In genomic region chr4:55887594-55887993, GRCh38 we compare ENCODE assay signal across 17 cellular contexts. TPM values are rescaled to one million over a fixed set of nuclear protein-coding genes. Genes with fewer than 3 reads are reported as not detected.
DNase-seq lines count a peak whose midpoint lies in the region; ATAC-seq, FAIRE-seq and TF ChIP-seq lines count a peak whose summit lies in the region.
"Had no signal": no experiment of that assay in that cellular context is flagged by ENCODE, and none has a peak within 500 bp of the region (broad histone marks: within the 10 kb centered on the region; RNA-seq: fewer than 3 reads in every experiment).

No MANE protein-coding gene starts in this region.

- H3K4me3 ChIP-seq in A549 (no peak overlapping the region), H7 (ENCODE audit: insufficient read depth, low read depth, low read length) (no peak overlapping the region), OCI-LY7 (ENCODE audit: low read depth, low read length, poor library complexity, severe bottlenecking) (no peak overlapping the region), endodermal cell (ENCODE audit: low read length) (no peak overlapping the region)
- H3K4me3 ChIP-seq: SJCRH30, smooth muscle cell had no signal

- no peak overlapping the region for H3K27ac ChIP-seq in A549
- H3K27ac ChIP-seq in OCI-LY7 (ENCODE audit: low read depth, low read length, poor library complexity, severe bottlenecking): no peak overlapping the region
- no peak overlapping the region for H3K27ac ChIP-seq in endodermal cell (ENCODE audit: low read depth, low read length)
- H3K27ac ChIP-seq: foreskin keratinocyte, SJCRH30 had no signal

- CTCF ChIA-PET in A549 (lab: Yijun Ruan, JAX) (interaction anchor here (0.6 to 1.2 kb wide), 3 partner anchors 61 to 296 kb away, joined by 3 read pairs; partner anchors contain the start of gene CEP135), OCI-LY7 (lab: Charles Lee; ENCODE audit: unreplicated experiment) (no interaction called here)
- CTCF ChIA-PET in activated CD8-positive, alpha-beta memory T cell treated with anti-CD3 and anti-CD28 coated beads, Interleukin-2, amount 10 ng/mL, durations not matched to agents 7 days and 5 days (lab: Charles Lee): interaction anchor here (0.6 kb wide), 1 partner anchor 20 kb away, joined by 3 read pairs; no protein-coding TSS in a partner anchor

- no peaks in the 10 kb centered on the region for H3K36me3 ChIP-seq in H7 (replicated peaks; ENCODE audit: control insufficient read depth, insufficient read depth, low read length)
- peaks cover 36% of the 10 kb centered on the region for H3K36me3 ChIP-seq in OCI-LY7 (ENCODE audit: insufficient read depth, low read length)
- H3K36me3 ChIP-seq in endodermal cell (ENCODE audit: control insufficient read depth, insufficient read depth, low read length): peaks cover 39% of the 10 kb centered on the region

- TF ChIP-seq CTCF in A549 (IDR thresholded peaks at IDR 0.05) (no peak), OCI-LY7 (conservative IDR thresholded peaks at IDR 0.05; ENCODE audit: low read length) (peak; percentile 39), endodermal cell (conservative IDR thresholded peaks at IDR 0.05) (peak; percentile 54)

- H3K27ac Mint-ChIP-seq in endodermal cell: no peak overlapping the region
- H3K27ac Mint-ChIP-seq in activated CD8-positive, alpha-beta memory T cell treated with anti-CD3 and anti-CD28 coated beads, Interleukin-2, amount 10 ng/mL, durations not matched to agents 7 days and 5 days: no peak overlapping the region
- H3K27ac Mint-ChIP-seq: activated naive CD8-positive, alpha-beta T cell; activated T-cell treated with anti-CD3 and anti-CD28 coated beads, Interleukin-2, amount 50 U/mL, for 24 hours; stimulated activated naive B cell treated with anti-CD40 and anti-IgM and Interleukin-4, amounts not matched to agents 10 μg/mL and 1 μg/mL and 100 μg/mL, for 72 hours had no signal

- TF ChIP-seq POLR2A in A549 (IDR thresholded peaks at IDR 0.05; ENCODE audit: low read length): no peak

- no peaks in the 10 kb centered on the region for H3K27me3 Mint-ChIP-seq in endodermal cell (ENCODE audit: insufficient read depth)
- H3K27me3 Mint-ChIP-seq in activated CD8-positive, alpha-beta memory T cell treated with anti-CD3 and anti-CD28 coated beads, Interleukin-2, amount 10 ng/mL, durations not matched to agents 7 days and 5 days: no peaks in the 10 kb centered on the region
- H3K27me3 Mint-ChIP-seq: activated naive CD8-positive, alpha-beta T cell; activated T-cell treated with anti-CD3 and anti-CD28 coated beads, Interleukin-2, amount 50 U/mL, for 24 hours; stimulated activated naive B cell treated with anti-CD40 and anti-IgM and Interleukin-4, amounts not matched to agents 10 μg/mL and 1 μg/mL and 100 μg/mL, for 72 hours had no signal

- H3K79me2 ChIP-seq in OCI-LY7 (ENCODE audit: insufficient read depth, low read depth, low read length): no peaks in the 10 kb centered on the region

- no peaks in the 10 kb centered on the region for H3K4me1 Mint-ChIP-seq in endodermal cell
- peaks cover 5% of the 10 kb centered on the region for H3K4me1 Mint-ChIP-seq in activated CD8-positive, alpha-beta memory T cell treated with anti-CD3 and anti-CD28 coated beads, Interleukin-2, amount 10 ng/mL, durations not matched to agents 7 days and 5 days

- POLR2A ChIA-PET in A549 (lab: Yijun Ruan, JAX) (no interaction called here), OCI-LY7 (lab: Charles Lee) (interaction anchor here (0.5 to 1.3 kb wide), 3 partner anchors 10 to 211 kb away, joined by 3 to 5 read pairs (median 3); no protein-coding TSS in a partner anchor)

- no peak for FAIRE-seq in A549 (lab: Jason Lieb, UNC)

- no peak overlapping the region for H3K4me3 Mint-ChIP-seq in endodermal cell
- H3K4me3 Mint-ChIP-seq in activated CD8-positive, alpha-beta memory T cell treated with anti-CD3 and anti-CD28 coated beads, Interleukin-2, amount 10 ng/mL, durations not matched to agents 7 days and 5 days: no peak overlapping the region
- H3K4me3 Mint-ChIP-seq: activated naive CD8-positive, alpha-beta T cell; activated T-cell treated with anti-CD3 and anti-CD28 coated beads, Interleukin-2, amount 50 U/mL, for 24 hours; stimulated activated naive B cell treated with anti-CD40 and anti-IgM and Interleukin-4, amounts not matched to agents 10 μg/mL and 1 μg/mL and 100 μg/mL, for 72 hours had no signal

- no peak overlapping the region for H3K9ac ChIP-seq in endodermal cell (ENCODE audit: extremely low read depth, low read length, poor library complexity, severe bottlenecking)

- WGBS in A549 (ENCODE audit: missing lambda C conversion rate): 86% methylated on average over 1 of the region's 1 CpG
- 85% methylated on average over 1 of the region's 1 CpG for WGBS in endodermal cell (ENCODE audit: insufficient coverage in 1 of 2, insufficient read length in 1 of 2), 2 experiments

- no TSS peak for BruUV-seq in OCI-LY7 (replicated peaks; lab: Mats Ljungman, UMichigan)

- H3K9me2 ChIP-seq in OCI-LY7 (ENCODE audit: insufficient read depth, low read length): 0 out of 2 replicates have a peak, but pooled peaks cover 4% of the 10 kb centered on the region

- no peak for TF ChIP-seq RAD21 in A549 (conservative IDR thresholded peaks at IDR 0.05 in 1 of 2, IDR thresholded peaks at IDR 0.05 in 1 of 2)

- H2AFZ ChIP-seq in OCI-LY7 (ENCODE audit: low read length): no peak overlapping the region

- H3K4me1 ChIP-seq in A549 (no peaks in the 10 kb centered on the region), OCI-LY7 (ENCODE audit: insufficient read depth, low read length, poor library complexity, severe bottlenecking) (peaks cover 8% of the 10 kb centered on the region), endodermal cell (ENCODE audit: control insufficient read depth, insufficient read depth, low read length) (no peaks in the 10 kb centered on the region)
- H3K4me1 ChIP-seq: foreskin keratinocyte, SJCRH30 had no signal

- no peaks in the 10 kb centered on the region for H3K9me3 Mint-ChIP-seq in endodermal cell
- H3K9me3 Mint-ChIP-seq in activated CD8-positive, alpha-beta memory T cell treated with anti-CD3 and anti-CD28 coated beads, Interleukin-2, amount 10 ng/mL, durations not matched to agents 7 days and 5 days (ENCODE audit: low read depth): no peaks in the 10 kb centered on the region
- H3K9me3 Mint-ChIP-seq: activated T-cell treated with anti-CD3 and anti-CD28 coated beads, Interleukin-2, amount 50 U/mL, for 24 hours; stimulated activated naive B cell treated with anti-CD40 and anti-IgM and Interleukin-4, amounts not matched to agents 10 μg/mL and 1 μg/mL and 100 μg/mL, for 72 hours had no signal

- intact Hi-C loops in OCI-LY7 (cut with micrococcal nuclease; ENCODE audit: unreplicated experiment) (no loop called here), Right ventricle myocardium inferior (cut with DNase I) (no loop called here)

- no peak for TF ChIP-seq EP300 in A549 (IDR thresholded peaks at IDR 0.05)

- H3K9me3 ChIP-seq in A549: no peaks in the 10 kb centered on the region
- no peaks in the 10 kb centered on the region for H3K9me3 ChIP-seq in OCI-LY7 (ENCODE audit: low read length)
- H3K9me3 ChIP-seq in endodermal cell (ENCODE audit: control insufficient read depth, low read length): no peaks in the 10 kb centered on the region
- H3K9me3 ChIP-seq: SJCRH30 had no signal

- peak in 1 of 2 experiments; percentile 6 for DNase-seq in A549 (ENCODE audit: low read depth in 1 of 2, low spot score in 1 of 2)
- DNase-seq in H7: peak; percentile 8
- peak; percentile 8 for DNase-seq in OCI-LY7 (ENCODE audit: low spot score)
- no peak for DNase-seq in endodermal cell
- no peak for DNase-seq in A172 (ENCODE audit: low spot score)
- DNase-seq in OCI-M1 (lab: John Stamatoyannopoulos, UW): no peak
- DNase-seq in Right ventricle myocardium inferior (ENCODE audit: missing footprints): no peak
- no peak for DNase-seq in activated CD8-positive, alpha-beta memory T cell treated with anti-CD3 and anti-CD28 coated beads, Interleukin-2, amount 10 ng/mL, durations not matched to agents 7 days and 5 days
- DNase-seq: activated CD4-positive, alpha-beta T cell treated with anti-CD3 and anti-CD28 coated beads, Interleukin-2, amount 50 U/mL, for 4 hours; activated T-cell treated with anti-CD3 and anti-CD28 coated beads, Interleukin-2, amount 50 U/mL, for 24 hours; foreskin keratinocyte; left ventricle myocardium superior; NCI-H2171; SJCRH30; stimulated activated naive B cell treated with anti-CD40 and anti-IgM and Interleukin-4, amounts not matched to agents 10 μg/mL and 1 μg/mL and 100 μg/mL, for 72 hours had no signal

- no peaks in the 10 kb centered on the region for H4K20me1 ChIP-seq in OCI-LY7 (ENCODE audit: insufficient read depth, low read length)

- H3K27me3 ChIP-seq in H7 (ENCODE audit: control insufficient read depth, insufficient read depth, low read length) (no peaks in the 10 kb centered on the region), endodermal cell (ENCODE audit: control insufficient read depth, insufficient read depth, low read length, poor library complexity, severe bottlenecking) (no peaks in the 10 kb centered on the region)
- H3K27me3 ChIP-seq: foreskin keratinocyte, SJCRH30 had no signal

- peaks cover 25% of the 10 kb centered on the region for H3K36me3 Mint-ChIP-seq in endodermal cell (ENCODE audit: low read depth)
- peaks cover 14% of the 10 kb centered on the region for H3K36me3 Mint-ChIP-seq in activated CD8-positive, alpha-beta memory T cell treated with anti-CD3 and anti-CD28 coated beads, Interleukin-2, amount 10 ng/mL, durations not matched to agents 7 days and 5 days

- peak; percentile 56; a peak in 3 of 6 replicates for ATAC-seq in A549
- ATAC-seq in Right ventricle myocardium inferior: no peak
- no peak for ATAC-seq in activated CD8-positive, alpha-beta memory T cell treated with anti-CD3 and anti-CD28 coated beads, Interleukin-2, amount 10 ng/mL, durations not matched to agents 7 days and 5 days
- ATAC-seq: foreskin keratinocyte; left ventricle myocardium superior; stimulated activated naive B cell treated with anti-CD40 and anti-IgM and Interleukin-4, amounts not matched to agents 10 μg/mL and 1 μg/mL and 100 μg/mL, for 72 hours had no signal

- H3K4me2 ChIP-seq in A549: no peak overlapping the region
- H3K4me2 ChIP-seq in OCI-LY7 (ENCODE audit: low read length): no peak overlapping the region
- H3K4me2 ChIP-seq: smooth muscle cell had no signal

RNA-seq across cellular contexts. Expression of gene EXOC1, which starts 34.1 kb away (rescaled TPM):
- 22.4 and 23.4 TPM in 2 replicates for polyA plus RNA-seq in A549 (2011; rRNA removed)
- polyA plus RNA-seq in A549 (2012; cell fraction: cytosol; rRNA removed): 4.2 and 4.5 TPM in 2 replicates
- 5.2 and 6.8 TPM in 2 replicates for polyA plus RNA-seq in A549 (2012; cell fraction: nucleus; rRNA removed)
- polyA plus RNA-seq in A549 (2017; fragmentation: RNase III; extraction: RNeasy Plus Mini Kit Qiagen cat#74134 plus additional on column Dnase treatment): 12.8 to 14.6 TPM (median 13.0 TPM) in 3 replicates
- 9.3 and 10.5 TPM in 2 replicates for polyA minus RNA-seq in A549 (2011; rRNA and poly(A)+ RNA removed)
- 17.8 and 24.2 TPM in 2 replicates for total RNA-seq in H7 (2014; rRNA removed; shearing (Covaris generic))
- 23.7 and 29.1 TPM in 2 replicates for total RNA-seq in OCI-LY7 (2014; rRNA removed; shearing (Covaris generic))
- 33.5 and 37.0 TPM in 2 replicates for total RNA-seq in OCI-LY7 (2022)
- 10 to 100 TPM; 26.5 to 26.9 TPM for total RNA-seq in endodermal cell
- 31.5 TPM for polyA plus RNA-seq in endodermal cell (2013, experiment 1 of 2)
- 28.5 TPM for polyA plus RNA-seq in endodermal cell (2013, experiment 2 of 2)
- total RNA-seq in A172 (2014; rRNA removed; shearing (Covaris generic)): 40.5 and 55.6 TPM in 2 replicates
- total RNA-seq in Right ventricle myocardium inferior: 19.8 TPM
- total RNA-seq in activated CD8-positive, alpha-beta memory T cell treated with anti-CD3 and anti-CD28 coated beads, Interleukin-2, amount 10 ng/mL, durations not matched to agents 7 days and 5 days: 10 to 100 TPM; 24.2 to 26.9 TPM

Comparison
In these comparisons a context has a peak if more than half of its experiments do, and no peak if none do; other contexts are left out.
1. ATAC-seq: peak in A549 (2 of 2); none in Right ventricle myocardium inferior (single experiment) and activated CD8-positive, alpha-beta memory T cell treated with anti-CD3 and anti-CD28 coated beads, Interleukin-2, amount 10 ng/mL, durations not matched to agents 7 days and 5 days (single experiment).
2. DNase-seq: peak in H7 (single experiment) and OCI-LY7 (single experiment); none in endodermal cell (single experiment), A172 (single experiment), OCI-M1 (single experiment), Right ventricle myocardium inferior (single experiment) and activated CD8-positive, alpha-beta memory T cell treated with anti-CD3 and anti-CD28 coated beads, Interleukin-2, amount 10 ng/mL, durations not matched to agents 7 days and 5 days (single experiment).